8 cellular contexts compared by ENCODE assay signal in the genomic region with DNA sequence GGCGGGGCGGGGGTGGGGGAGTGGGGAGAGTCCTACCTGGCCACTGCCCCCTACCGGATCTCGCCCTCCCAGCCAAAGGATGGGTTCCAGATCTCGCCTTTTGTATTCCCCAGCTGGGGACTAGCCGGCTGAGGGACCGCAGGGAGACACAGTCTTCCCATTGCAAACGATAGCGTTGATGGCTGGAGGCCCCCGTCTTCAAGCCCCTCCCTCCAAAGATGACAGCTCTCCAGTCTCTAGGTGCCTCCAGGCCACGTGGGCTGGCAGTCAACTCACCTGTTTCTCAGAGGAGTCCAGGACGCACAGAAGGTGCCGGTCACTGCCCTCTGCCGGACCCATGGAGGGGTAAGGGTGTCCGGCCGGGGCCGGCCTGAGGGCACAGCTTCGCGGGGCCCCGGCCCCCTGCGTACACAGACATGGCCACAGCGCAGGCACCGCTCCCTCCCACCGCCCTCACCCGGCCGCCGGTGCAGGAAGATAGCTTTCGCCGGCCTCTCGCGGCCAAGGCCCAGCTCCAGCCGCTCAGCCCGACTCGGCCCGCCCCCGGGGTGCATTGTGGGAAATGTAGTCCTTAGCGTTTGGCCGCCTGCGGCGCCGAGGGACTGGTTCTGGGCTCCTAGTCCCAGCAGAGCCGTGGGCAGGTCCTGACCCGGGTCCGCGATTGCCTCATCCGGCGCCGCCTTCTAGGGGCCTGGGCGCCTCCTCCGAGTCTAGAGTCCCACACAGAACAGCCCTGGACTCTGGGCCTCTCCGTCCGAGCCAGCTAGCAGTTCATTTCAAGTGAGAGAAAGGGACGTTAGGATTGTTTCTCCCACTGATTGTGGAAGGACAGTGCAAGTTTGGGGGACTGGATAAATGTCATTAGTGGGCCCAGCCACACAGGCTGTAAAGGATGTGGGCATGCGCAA. TPM values are rescaled to one million over a fixed set of nuclear protein-coding genes. Genes with fewer than 3 reads are reported as not detected.
DNase-seq lines count a peak whose midpoint lies in the region; ATAC-seq and TF ChIP-seq lines count a peak whose summit lies in the region.

A gene with protein sequence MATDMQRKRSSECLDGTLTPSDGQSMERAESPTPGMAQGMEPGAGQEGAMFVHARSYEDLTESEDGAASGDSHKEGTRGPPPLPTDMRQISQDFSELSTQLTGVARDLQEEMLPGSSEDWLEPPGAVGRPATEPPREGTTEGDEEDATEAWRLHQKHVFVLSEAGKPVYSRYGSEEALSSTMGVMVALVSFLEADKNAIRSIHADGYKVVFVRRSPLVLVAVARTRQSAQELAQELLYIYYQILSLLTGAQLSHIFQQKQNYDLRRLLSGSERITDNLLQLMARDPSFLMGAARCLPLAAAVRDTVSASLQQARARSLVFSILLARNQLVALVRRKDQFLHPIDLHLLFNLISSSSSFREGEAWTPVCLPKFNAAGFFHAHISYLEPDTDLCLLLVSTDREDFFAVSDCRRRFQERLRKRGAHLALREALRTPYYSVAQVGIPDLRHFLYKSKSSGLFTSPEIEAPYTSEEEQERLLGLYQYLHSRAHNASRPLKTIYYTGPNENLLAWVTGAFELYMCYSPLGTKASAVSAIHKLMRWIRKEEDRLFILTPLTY (minus strand): TSS at position 479 of the 908 bp plus-strand sequence. CDS start 16,465 bp downstream, outside the sequence.

- CTCF ChIA-PET in BJ (lab: Yijun Ruan, JAX): interaction anchor here (0.9 to 1.7 kb wide), 9 partner anchors 9 to 139 kb away, joined by 3 to 6 read pairs (median 3); a partner anchor contains a TSS

- ATAC-seq in GM19035 (IDR thresholded peaks at IDR 0.05; ENCODE audit: unreplicated experiment) (peak; percentile 90), HG03342 (IDR thresholded peaks at IDR 0.05; ENCODE audit: unreplicated experiment) (peak; percentile 82), left colon (peak; percentile 93)

- peaks cover 9% of the 10 kb centered on the region for H3K4me1 ChIP-seq in colonic mucosa

- no peaks in the 10 kb centered on the region for H3K27me3 ChIP-seq in BJ (ENCODE audit: control insufficient read depth, insufficient read depth, low read length)
- H3K27me3 ChIP-seq in colonic mucosa: no peaks in the 10 kb centered on the region

- no peaks in the 10 kb centered on the region for H3K9me3 ChIP-seq in colonic mucosa

- H3K36me3 ChIP-seq in BJ (ENCODE audit: control insufficient read depth, insufficient read depth, low read length) (no peaks in the 10 kb centered on the region; the same call in 1 of the 2 replicates), colonic mucosa (no peaks in the 10 kb centered on the region)

- peak within 1 kb of the TSS; percentile 90 for H3K4me3 ChIP-seq in BJ (ENCODE audit: low read depth, low read length)
- peak within 1 kb of the TSS; percentile 76 for H3K4me3 ChIP-seq in colonic mucosa

- TF ChIP-seq CTCF in BJ (IDR thresholded peaks at IDR 0.05; ENCODE audit: insufficient read depth, low read depth, low read length) (peak; percentile 46), colonic mucosa (IDR thresholded peaks at IDR 0.05) (no peak)

- H3K9ac ChIP-seq in colonic mucosa (ENCODE audit: low read depth in 2 of 2, low read length in 2 of 2): peak within 1 kb of the TSS; percentile 79 to 90

- intact Hi-C loops in colonic mucosa (cut with DNase I) (no loop called here), left colon (cut with DNase I, micrococcal nuclease) (no loop called here)

- peak; percentile 52 for DNase-seq in BJ (ENCODE audit: low read depth)
- peak; percentile 85 to 87 for DNase-seq in NCI-H524 (lab: John Stamatoyannopoulos, UW)
- DNase-seq in activated CD4-positive, alpha-beta T cell treated with anti-CD3 and anti-CD28 coated beads for 48 hours: peak; percentile 92
- peak; percentile 99 for DNase-seq in colonic mucosa
- DNase-seq in left colon: peak; percentile 96 to 97
- peak; percentile 86 for DNase-seq in stimulated activated CD4-positive, alpha-beta T cell treated with anti-CD3 and anti-CD28 coated beads, Interleukin-1b, Interleukin-23, amount 100 ng/mL, for 48 hours

- POLR2A ChIA-PET in BJ (lab: Charles Lee): interaction anchor here (0.6 to 1.0 kb wide), 2 partner anchors 11 to 78 kb away, joined by 4 to 9 read pairs; a partner anchor contains a TSS

- peak within 1 kb of the TSS; percentile 77 for H3K27ac ChIP-seq in colonic mucosa

RNA-seq across cellular contexts. Expression of the gene that starts here (rescaled TPM):
- polyA plus RNA-seq in BJ (2011; rRNA removed): 9.5 and 14.1 TPM in 2 replicates
- 5.7 and 7.6 TPM in 2 replicates for polyA minus RNA-seq in BJ (2011; rRNA and poly(A)+ RNA removed)
- 10 to 100 TPM in 1 of 2 donors, 1 to 10 TPM in 1; 4.5 to 14.9 TPM for total RNA-seq in colonic mucosa
- total RNA-seq in left colon: 1 to 10 TPM; 9.4 TPM

Comparison
In these comparisons a context has a peak if more than half of its experiments do, and no peak if none do; other contexts are left out.
1. Peak in every context shown above with its lines: DNase-seq, ATAC-seq, H3K4me3 ChIP-seq and H3K27ac ChIP-seq.